ENCODE assay signal across 2 cellular contexts in the genomic region with DNA sequence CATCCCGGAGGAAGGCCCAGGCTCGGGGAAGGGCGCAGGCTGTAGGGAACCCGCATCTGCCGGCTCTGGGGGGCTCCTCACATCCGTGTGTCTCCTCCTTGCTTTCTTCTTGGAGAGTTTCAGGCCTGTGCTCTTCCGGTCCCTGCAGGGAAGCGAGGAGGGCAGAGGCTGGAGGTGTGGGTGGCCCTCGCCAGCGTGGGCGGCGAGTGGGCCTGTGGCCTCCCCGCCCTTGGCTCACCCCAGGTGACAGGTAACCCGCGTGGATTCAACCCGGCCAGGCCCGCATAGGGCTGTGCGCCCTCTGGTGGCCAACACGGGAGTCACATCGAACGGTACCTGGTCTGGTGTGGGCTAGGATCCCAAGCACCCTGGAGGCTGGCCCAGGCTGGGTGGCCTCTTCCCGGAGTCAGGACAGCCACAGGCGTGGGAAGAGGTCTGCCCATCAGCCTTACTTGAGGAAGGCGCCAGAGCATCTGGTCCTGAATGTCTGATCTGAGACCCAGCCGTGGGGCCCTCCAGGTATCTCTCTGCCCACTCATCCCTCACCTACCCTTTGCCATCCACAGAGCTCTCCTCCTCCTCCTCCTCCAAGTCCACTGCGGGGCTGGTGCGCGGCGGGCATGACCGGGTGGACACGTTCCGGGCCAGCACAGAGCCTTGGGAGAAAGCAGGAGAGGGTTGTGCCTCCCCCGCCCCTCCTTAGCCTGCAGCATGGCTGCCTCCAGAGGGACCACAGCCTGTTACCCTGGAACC.
A peak's percentile ranks its signal among the peaks of the same experiment; 100 is the strongest.
TF ChIP-seq lines count a peak whose summit lies in the region.

No MANE protein-coding gene starts in this region.

TF ChIP-seq in GM12891, 5 proteins besides CTCF, POLR2A, EP300 and RAD21:
- TF ChIP-seq POU2F2 (IDR thresholded peaks at IDR 0.05; ENCODE audit: low read depth, low read length) (no peak), POLR2AphosphoS5 (IDR thresholded peaks at IDR 0.05; ENCODE audit: low read depth, low read length) (no peak), SPI1 (IDR thresholded peaks at IDR 0.05; ENCODE audit: low read depth, low read length) (no peak)

TF ChIP-seq in H1, 55 proteins besides CTCF, POLR2A, EP300 and RAD21:
- peak; percentile 63; the same call in 1 of the 2 replicates for TF ChIP-seq GABPA (IDR thresholded peaks at IDR 0.05; ENCODE audit: borderline replicate concordance, insufficient read depth, low read length)
- TF ChIP-seq RBBP5 (IDR thresholded peaks at IDR 0.05; ENCODE audit: borderline replicate concordance, low read depth, low read length), result 0 out of 2 replicates have a peak, but pooled peaks have one; percentile 15
- no peak for TF ChIP-seq TBP (IDR thresholded peaks at IDR 0.05; ENCODE audit: low read depth, low read length)
- no peak for TF ChIP-seq RNF2 (IDR thresholded peaks at IDR 0.05; ENCODE audit: borderline replicate concordance, low read depth, low read length, missing control alignments, poor library complexity, severe bottlenecking)
- peak; percentile 91 for TF ChIP-seq BACH1 (IDR thresholded peaks at IDR 0.05; ENCODE audit: low read length)
- TF ChIP-seq HDAC2 (IDR thresholded peaks at IDR 0.05; ENCODE audit: borderline replicate concordance in 1 of 2, low read depth in 2 of 2, low read length in 2 of 2), result peak in 1 of 2 experiments; percentile 72; a peak in 1 of 4 replicates
